In genomic region chr14:89065879-89066278, GRCh38 we compare ENCODE assay signal across 18 cellular contexts.
DNase-seq lines count a peak whose midpoint lies in the region; ATAC-seq and TF ChIP-seq lines count a peak whose summit lies in the region.
"Had no signal": no experiment of that assay in that cellular context is flagged by ENCODE, and none has a peak within 500 bp of the region (broad histone marks: within the 10 kb centered on the region; RNA-seq: fewer than 3 reads in every experiment).

No MANE protein-coding gene starts in this region.

- H4K20me1 ChIP-seq in DND-41 (ENCODE audit: insufficient read depth, low read length), result no peaks in the 10 kb centered on the region
- H4K20me1 ChIP-seq: BLaER1 had no signal

- no peaks in the 10 kb centered on the region for H3K27me3 ChIP-seq in DND-41 (ENCODE audit: insufficient read depth, low read length, poor library complexity)
- H3K27me3 ChIP-seq: BE2C, BLaER1 had no signal

- H3K4me2 ChIP-seq in DND-41 (ENCODE audit: insufficient read depth, low read length), result no peak overlapping the region
- H3K4me2 ChIP-seq: BLaER1 had no signal

- H3K36me3 Mint-ChIP-seq in mesothelial cell of epicardium, result no peaks in the 10 kb centered on the region
- H3K36me3 Mint-ChIP-seq: CD14-positive monocyte; CD4-positive, alpha-beta memory T cell; CD4-positive, CD25-positive, alpha-beta regulatory T cell; CD8-positive, alpha-beta memory T cell had no signal

- no peak overlapping the region for H2AFZ ChIP-seq in DND-41 (ENCODE audit: low read depth, low read length)

- H3K36me3 ChIP-seq in DND-41 (ENCODE audit: insufficient read depth, low read length), result no peaks in the 10 kb centered on the region
- H3K36me3 ChIP-seq: BE2C, BLaER1 had no signal

- H3K27ac ChIP-seq in DND-41 (ENCODE audit: low read length), result peak overlapping the region; percentile 90
- H3K27ac ChIP-seq: BLaER1 had no signal

- H3K27ac Mint-ChIP-seq in mesothelial cell of epicardium, result peak overlapping the region; percentile 43
- H3K27ac Mint-ChIP-seq: CD14-positive monocyte; CD4-positive, alpha-beta memory T cell; CD4-positive, CD25-positive, alpha-beta regulatory T cell; CD8-positive, alpha-beta memory T cell had no signal

- no peaks in the 10 kb centered on the region for H3K79me2 ChIP-seq in DND-41 (ENCODE audit: insufficient read depth, low read length)

- H3K4me1 ChIP-seq in DND-41 (ENCODE audit: insufficient read depth, low read length), result peaks cover 33% of the 10 kb centered on the region
- H3K4me1 ChIP-seq: BE2C had no signal

- H3K9me3 Mint-ChIP-seq in mesothelial cell of epicardium, result peaks cover 7% of the 10 kb centered on the region
- H3K9me3 Mint-ChIP-seq: CD8-positive, alpha-beta memory T cell had no signal

- TF ChIP-seq CTCF in DND-41 (IDR thresholded peaks at IDR 0.05; ENCODE audit: borderline replicate concordance, extremely low read depth, low read length, poor library complexity, severe bottlenecking), result no peak
- TF ChIP-seq CTCF in mesothelial cell of epicardium (IDR thresholded peaks at IDR 0.05; ENCODE audit: unreplicated experiment), result no peak

- H3K9ac ChIP-seq in DND-41 (ENCODE audit: low read depth, low read length), result no peak overlapping the region
- H3K9ac ChIP-seq: BLaER1 had no signal

- DNase-seq in DND-41 (no peak), EH (ENCODE audit: low read depth) (peak; percentile 28), mesothelial cell of epicardium (ENCODE audit: low spot score in 2 of 2, unreplicated experiment in 2 of 2) (no peak)
- DNase-seq: 8988T; ACHN; BE2C; C1 segment of cervical spinal cord; CD4-positive, alpha-beta memory T cell; CD4-positive, CD25-positive, alpha-beta regulatory T cell; CD8-positive, alpha-beta memory T cell; COR-L47; DMS 273 treated with DMSO at 0.1 percent for 48 hours; DMS79 treated with DMSO at 0.1 percent for 48 hours; GF-D8 had no signal

- H3K9me3 ChIP-seq in DND-41 (ENCODE audit: insufficient read depth, low read length, severe bottlenecking), result no peaks in the 10 kb centered on the region
- H3K9me3 ChIP-seq: BE2C had no signal

- no peaks in the 10 kb centered on the region for H3K27me3 Mint-ChIP-seq in mesothelial cell of epicardium (ENCODE audit: low read depth)

- no peak overlapping the region for H3K4me3 ChIP-seq in DND-41 (ENCODE audit: low read depth in 1 of 2, low read length in 2 of 2)
- H3K4me3 ChIP-seq: BLaER1 had no signal

- ATAC-seq in DND-41 (ENCODE audit: insufficient read depth, low read depth) (no peak), HG03565 (IDR thresholded peaks at IDR 0.05; ENCODE audit: unreplicated experiment) (no peak), HG02870 (IDR thresholded peaks at IDR 0.05; ENCODE audit: unreplicated experiment) (no peak)

- H3K4me1 Mint-ChIP-seq in mesothelial cell of epicardium, result peaks cover 5% of the 10 kb centered on the region
- H3K4me1 Mint-ChIP-seq: CD14-positive monocyte had no signal

- H3K4me3 Mint-ChIP-seq in mesothelial cell of epicardium, result no peak overlapping the region
- H3K4me3 Mint-ChIP-seq: CD14-positive monocyte; CD4-positive, alpha-beta memory T cell; CD4-positive, CD25-positive, alpha-beta regulatory T cell; CD8-positive, alpha-beta memory T cell had no signal
